In genomic region chr18:48945953-48946217, GRCh38 we compare ENCODE assay signal across 10 cellular contexts. TPM values are rescaled to one million over a fixed set of nuclear protein-coding genes. Genes with fewer than 3 reads are reported as not detected.
DNase-seq lines count a peak whose midpoint lies in the region; ATAC-seq lines count a peak whose summit lies in the region.
"Had no signal": no experiment of that assay in that cellular context is flagged by ENCODE, and none has a peak within 500 bp of the region (broad histone marks: within the 10 kb centered on the region; RNA-seq: fewer than 3 reads in every experiment).

No MANE protein-coding gene starts in this region.

- H3K4me3 ChIP-seq in iPS-20b (ENCODE audit: low read length), result 0 out of 2 replicates have a peak overlapping the region, but pooled peaks have one; percentile 25

- peak overlapping the region; percentile 65 for H3K4me3 Mint-ChIP-seq in T-helper 1 cell treated with Interleukin-12 subunit alpha and Interleukin-12 subunit beta and Interleukin-4 antibody, amounts not matched to agents 30 μg/mL and 1 μg/mL, for 36 hours
- H3K4me3 Mint-ChIP-seq in T-cell, result peak overlapping the region; percentile 62 to 97 (median 87)
- H3K4me3 Mint-ChIP-seq in stimulated activated effector memory CD8-positive, alpha-beta T cell treated with anti-CD3 and anti-CD28 coated beads, Interleukin-12 subunit alpha, Interleukin-12 subunit beta, amount 100 ng/mL, for 72 hours, result peak overlapping the region; percentile 91

- H3K27me3 ChIP-seq in iPS-20b (ENCODE audit: insufficient read depth, low read length), result peaks cover 39% of the 10 kb centered on the region; the same call in 1 of the 2 replicates

- ATAC-seq in T-cell (replicated peaks in 1 of 4) (no peak), HG03457 (IDR thresholded peaks at IDR 0.05; ENCODE audit: unreplicated experiment) (no peak)
- no peak for ATAC-seq in stimulated activated effector memory CD8-positive, alpha-beta T cell treated with anti-CD3 and anti-CD28 coated beads, Interleukin-12 subunit alpha, Interleukin-12 subunit beta, amount 100 ng/mL, for 72 hours
- ATAC-seq: esophagus mucosa had no signal

- no peak overlapping the region for H3K9ac ChIP-seq in iPS-20b (ENCODE audit: low read depth, low read length)

- no peaks in the 10 kb centered on the region for H3K9me3 ChIP-seq in iPS-20b (ENCODE audit: insufficient read depth, low read depth, low read length)

- peaks cover 48% of the 10 kb centered on the region for H3K4me1 ChIP-seq in iPS-20b (ENCODE audit: insufficient read depth, low read length)

- H3K36me3 Mint-ChIP-seq in T-helper 1 cell treated with Interleukin-12 subunit alpha and Interleukin-12 subunit beta and Interleukin-4 antibody, amounts not matched to agents 30 μg/mL and 1 μg/mL, for 36 hours (ENCODE audit: low read depth), result peaks cover 75% of the 10 kb centered on the region
- peaks cover 61% of the 10 kb centered on the region for H3K36me3 Mint-ChIP-seq in T-cell
- peaks cover 100% of the 10 kb centered on the region for H3K36me3 Mint-ChIP-seq in stimulated activated effector memory CD8-positive, alpha-beta T cell treated with anti-CD3 and anti-CD28 coated beads, Interleukin-12 subunit alpha, Interleukin-12 subunit beta, amount 100 ng/mL, for 72 hours

- CTCF ChIA-PET in T-cell (lab: Charles Lee), result interaction anchor here in 1 of 2 donors (1.2 kb wide), 1 partner anchor 96 kb away, joined by 7 read pairs; no protein-coding TSS in a partner anchor

- H3K36me3 ChIP-seq in iPS-20b (ENCODE audit: insufficient read depth, low read depth, low read length), result peaks cover 61% of the 10 kb centered on the region

- DNase-seq in T-helper 1 cell, result no peak
- DNase-seq in T-cell, result no peak
- DNase-seq in stimulated activated effector memory CD8-positive, alpha-beta T cell treated with anti-CD3 and anti-CD28 coated beads, Interleukin-12 subunit alpha, Interleukin-12 subunit beta, amount 100 ng/mL, for 72 hours (ENCODE audit: low spot score in 2 of 2), result no peak
- no peak for DNase-seq in NCI-H2029 (lab: John Stamatoyannopoulos, UW)
- DNase-seq in kidney tubule cell (ENCODE audit: low spot score), result no peak
- DNase-seq: ACHN had no signal

- H3K27ac Mint-ChIP-seq in T-helper 1 cell treated with Interleukin-12 subunit alpha and Interleukin-12 subunit beta and Interleukin-4 antibody, amounts not matched to agents 30 μg/mL and 1 μg/mL, for 36 hours, result no peak overlapping the region
- H3K27ac Mint-ChIP-seq in T-cell, result no peak overlapping the region
- H3K27ac Mint-ChIP-seq in stimulated activated effector memory CD8-positive, alpha-beta T cell treated with anti-CD3 and anti-CD28 coated beads, Interleukin-12 subunit alpha, Interleukin-12 subunit beta, amount 100 ng/mL, for 72 hours, result no peak overlapping the region

- H3K4me1 Mint-ChIP-seq in T-helper 1 cell treated with Interleukin-12 subunit alpha and Interleukin-12 subunit beta and Interleukin-4 antibody, amounts not matched to agents 30 μg/mL and 1 μg/mL, for 36 hours (ENCODE audit: low read depth), result peaks cover 74% of the 10 kb centered on the region
- peaks cover 75 to 83% (median 75%) of the 10 kb centered on the region in 3 donors for H3K4me1 Mint-ChIP-seq in T-cell
- peaks cover 72% of the 10 kb centered on the region for H3K4me1 Mint-ChIP-seq in stimulated activated effector memory CD8-positive, alpha-beta T cell treated with anti-CD3 and anti-CD28 coated beads, Interleukin-12 subunit alpha, Interleukin-12 subunit beta, amount 100 ng/mL, for 72 hours

- no peak overlapping the region for H3K27ac ChIP-seq in iPS-20b (ENCODE audit: low read length)

- no peaks in the 10 kb centered on the region for H3K9me3 Mint-ChIP-seq in T-helper 1 cell treated with Interleukin-12 subunit alpha and Interleukin-12 subunit beta and Interleukin-4 antibody, amounts not matched to agents 30 μg/mL and 1 μg/mL, for 36 hours
- no peaks in the 10 kb centered on the region for H3K9me3 Mint-ChIP-seq in T-cell
- H3K9me3 Mint-ChIP-seq in stimulated activated effector memory CD8-positive, alpha-beta T cell treated with anti-CD3 and anti-CD28 coated beads, Interleukin-12 subunit alpha, Interleukin-12 subunit beta, amount 100 ng/mL, for 72 hours, result no peaks in the 10 kb centered on the region

- POLR2A ChIA-PET in T-cell (lab: Charles Lee), result no interaction called here

- no peaks in the 10 kb centered on the region for H3K27me3 Mint-ChIP-seq in T-helper 1 cell treated with Interleukin-12 subunit alpha and Interleukin-12 subunit beta and Interleukin-4 antibody, amounts not matched to agents 30 μg/mL and 1 μg/mL, for 36 hours (ENCODE audit: low read depth)
- no peaks in the 10 kb centered on the region for H3K27me3 Mint-ChIP-seq in T-cell

RNA-seq across cellular contexts. Expression of gene SMAD7, which starts 4.9 kb away (rescaled TPM):
- 100 to 1,000 TPM in 1 of 5 donors, 10 to 100 TPM in 4; 28.5 to 138 (median 57.7) TPM for total RNA-seq in T-cell
